Comparison of ENCODE assay signal across 19 cellular contexts in genomic region chr2:160329196-160329595, GRCh38.
DNase-seq lines count a peak whose midpoint lies in the region; ATAC-seq and TF ChIP-seq lines count a peak whose summit lies in the region.
"Had no signal": no experiment of that assay in that cellular context is flagged by ENCODE, and none has a peak within 500 bp of the region (broad histone marks: within the 10 kb centered on the region; RNA-seq: fewer than 3 reads in every experiment).

No MANE protein-coding gene starts in this region.

- H3K4me3 ChIP-seq in neuronal stem cell (ENCODE audit: low read length in 2 of 2): no peak overlapping the region
- H3K4me3 ChIP-seq: GM12878, GM23248, K562 had no signal

- no peak overlapping the region for H2BK15ac ChIP-seq in neuronal stem cell (ENCODE audit: low read length)

- no peak overlapping the region for H3K14ac ChIP-seq in neuronal stem cell (ENCODE audit: low read length)

- no peak overlapping the region for H2AK5ac ChIP-seq in neuronal stem cell (ENCODE audit: low read depth, low read length)

- H3K4me2 ChIP-seq in neuronal stem cell (ENCODE audit: insufficient read depth, low read length, poor library complexity, severe bottlenecking): no peak overlapping the region

- no peak overlapping the region for H4K91ac ChIP-seq in neuronal stem cell (ENCODE audit: low read depth, low read length, poor library complexity)

- no peaks in the 10 kb centered on the region for H3K27me3 Mint-ChIP-seq in activated naive CD8-positive, alpha-beta T cell treated with anti-CD3 and anti-CD28 coated beads, Interleukin-2, amount 10 ng/mL, durations not matched to agents 7 days and 5 days
- no peaks in the 10 kb centered on the region for H3K27me3 Mint-ChIP-seq in nephron (ENCODE audit: low read depth)

- H3K4ac ChIP-seq in neuronal stem cell (ENCODE audit: low read length): no peak overlapping the region

- no peak overlapping the region for H3K18ac ChIP-seq in neuronal stem cell (ENCODE audit: low read length)

- H3K4me1 ChIP-seq in neuronal stem cell (ENCODE audit: control insufficient read depth in 2 of 2, insufficient read depth in 1 of 2, low read depth in 1 of 2, low read length in 2 of 2): peaks cover 6 to 12% of the 10 kb centered on the region in 2 donors

- H3K27ac ChIP-seq in neuronal stem cell (replicated peaks; ENCODE audit: low read length): no peak overlapping the region

- peaks cover 70% of the 10 kb centered on the region for H3K4me1 Mint-ChIP-seq in activated naive CD8-positive, alpha-beta T cell treated with anti-CD3 and anti-CD28 coated beads, Interleukin-2, amount 10 ng/mL, durations not matched to agents 7 days and 5 days
- H3K4me1 Mint-ChIP-seq in nephron: peaks cover 80% of the 10 kb centered on the region

- DNase-seq in HuH-7 (ENCODE audit: low spot score): peak; percentile 24
- DNase-seq in activated naive CD8-positive, alpha-beta T cell treated with anti-CD3 and anti-CD28 coated beads, Interleukin-2, amount 10 ng/mL, durations not matched to agents 7 days and 5 days: no peak
- no peak for DNase-seq in left ventricle myocardium superior
- DNase-seq in effector CD4-positive, alpha-beta T cell: no peak
- no peak for DNase-seq in iPS-NIHi7 (ENCODE audit: extremely low spot score)
- DNase-seq in GM10248 (ENCODE audit: extremely low spot score): no peak
- no peak for DNase-seq in neuronal stem cell (ENCODE audit: low spot score)
- DNase-seq: activated CD4-positive, alpha-beta T cell treated with anti-CD3 and anti-CD28 coated beads for 4 hours; activated CD8-positive, alpha-beta memory T cell treated with anti-CD3 and anti-CD28 coated beads, Interleukin-2, amount 50 U/mL, for 48 hours; GM23248; hypothalamus; kidney; MM.1S; NCI-H1436; NCI-H69; stimulated activated CD4-positive, alpha-beta T cell treated with anti-CD3 and anti-CD28 coated beads, Interleukin-12 subunit alpha, Interleukin-12 subunit beta, amount 100 ng/mL, for 4 hours had no signal

- H2BK120ac ChIP-seq in neuronal stem cell (ENCODE audit: low read depth, low read length): no peak overlapping the region

- H4K8ac ChIP-seq in neuronal stem cell (ENCODE audit: low read depth, low read length): no peak overlapping the region

- no CpG with 5 or more reads among the region's 7 CpGs for WGBS in neuronal stem cell (ENCODE audit: extremely low coverage in 2 of 2, insufficient read length in 2 of 2, insufficient replicate concordance in 1 of 2), 2 donors

- peak overlapping the region; percentile 62 for H3K4me3 Mint-ChIP-seq in activated naive CD8-positive, alpha-beta T cell treated with anti-CD3 and anti-CD28 coated beads, Interleukin-2, amount 10 ng/mL, durations not matched to agents 7 days and 5 days
- no peak overlapping the region for H3K4me3 Mint-ChIP-seq in nephron

- POLR2A ChIA-PET in activated naive CD8-positive, alpha-beta T cell treated with anti-CD3 and anti-CD28 coated beads, Interleukin-2, amount 10 ng/mL, durations not matched to agents 7 days and 5 days (lab: Charles Lee): no interaction called here
- POLR2A ChIA-PET in GM10248 (lab: Yijun Ruan, JAX): no interaction called here

- CTCF ChIA-PET in GM10248 (lab: Yijun Ruan, JAX): interaction anchor here (1.6 to 2.0 kb wide), 2 partner anchors 9 to 735 kb away, joined by 3 to 6 read pairs; no protein-coding TSS in a partner anchor

- no peak overlapping the region for H3K9ac ChIP-seq in neuronal stem cell (ENCODE audit: low read depth, low read length, poor library complexity)
- H3K9ac ChIP-seq: GM23248 had no signal

- no peak overlapping the region for H2BK12ac ChIP-seq in neuronal stem cell (ENCODE audit: low read length)

- H3K79me1 ChIP-seq in neuronal stem cell (ENCODE audit: low read depth, low read length): no peaks in the 10 kb centered on the region

- no peak for ATAC-seq in activated naive CD8-positive, alpha-beta T cell treated with anti-CD3 and anti-CD28 coated beads, Interleukin-2, amount 10 ng/mL, durations not matched to agents 7 days and 5 days (ENCODE audit: low read depth)
- peak; percentile 62 for ATAC-seq in left ventricle myocardium superior
- ATAC-seq: GM12878, K562 had no signal

- no peak overlapping the region for H3K27ac Mint-ChIP-seq in activated naive CD8-positive, alpha-beta T cell treated with anti-CD3 and anti-CD28 coated beads, Interleukin-2, amount 10 ng/mL, durations not matched to agents 7 days and 5 days
- H3K27ac Mint-ChIP-seq in nephron: peak overlapping the region; percentile 2 to 47 (median 17)

- no peak overlapping the region for H2BK5ac ChIP-seq in neuronal stem cell (ENCODE audit: low read length)

- H3K36me3 ChIP-seq in neuronal stem cell (replicated peaks in 1 of 2; ENCODE audit: control insufficient read depth in 2 of 2, insufficient read depth in 2 of 2, low read length in 2 of 2): no peaks in the 10 kb centered on the region

- no peaks in the 10 kb centered on the region for H3K9me3 Mint-ChIP-seq in activated naive CD8-positive, alpha-beta T cell treated with anti-CD3 and anti-CD28 coated beads, Interleukin-2, amount 10 ng/mL, durations not matched to agents 7 days and 5 days
- H3K9me3 Mint-ChIP-seq in nephron: no peaks in the 10 kb centered on the region

- H3K36me3 Mint-ChIP-seq in activated naive CD8-positive, alpha-beta T cell treated with anti-CD3 and anti-CD28 coated beads, Interleukin-2, amount 10 ng/mL, durations not matched to agents 7 days and 5 days: peaks cover 17% of the 10 kb centered on the region
- H3K36me3 Mint-ChIP-seq in nephron (ENCODE audit: low read depth): peaks cover 7% of the 10 kb centered on the region

- no peak overlapping the region for H3K23ac ChIP-seq in neuronal stem cell (ENCODE audit: low read depth, low read length, poor library complexity)

- no peak overlapping the region for H2AFZ ChIP-seq in neuronal stem cell (ENCODE audit: low read length)
- H2AFZ ChIP-seq: GM23248 had no signal

- H3K9me3 ChIP-seq in neuronal stem cell (replicated peaks in 1 of 2; ENCODE audit: control insufficient read depth in 2 of 2, insufficient read depth in 1 of 2, low read depth in 1 of 2, low read length in 2 of 2): no peaks in the 10 kb centered on the region

- H3K27me3 ChIP-seq in neuronal stem cell (ENCODE audit: control insufficient read depth in 3 of 3, insufficient read depth in 3 of 3, low read depth in 1 of 3, low read length in 3 of 3): no peaks in the 10 kb centered on the region

- no peak for TF ChIP-seq CTCF in nephron (IDR thresholded peaks at IDR 0.05; ENCODE audit: unreplicated experiment in 3 of 3)
- TF ChIP-seq CTCF in GM10248 (IDR thresholded peaks at IDR 0.05; ENCODE audit: control extremely low read depth, extremely low read depth, low read depth, missing control alignments): no peak

- intact Hi-C loops in left ventricle myocardium superior (cut with micrococcal nuclease): loop anchor here (10.0 kb wide), 1 partner anchor 576 kb away; no protein-coding TSS in a partner anchor
